ENCODE assay signal across 13 cellular contexts in the genomic region with DNA sequence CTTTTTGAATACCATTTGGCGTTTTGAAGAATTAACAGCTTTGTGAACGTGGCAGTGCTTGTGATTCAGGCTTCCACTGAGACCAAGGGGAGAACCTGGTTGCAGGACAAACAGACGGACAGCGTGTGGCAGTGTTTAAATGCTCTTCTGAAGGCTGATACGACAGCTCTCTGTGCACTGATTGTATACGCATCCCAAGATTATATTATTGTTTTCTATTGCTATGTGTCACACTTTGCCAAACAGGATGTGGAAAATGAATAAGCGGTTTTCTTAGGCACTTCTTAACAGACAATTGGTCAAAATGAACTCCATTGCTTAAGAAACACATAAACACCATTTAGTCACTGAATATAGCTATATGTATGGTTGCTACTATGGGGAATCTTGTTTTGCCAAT. TPM values are rescaled to one million over a fixed set of nuclear protein-coding genes. Genes with fewer than 3 reads are reported as not detected.
A peak's percentile ranks its signal among the peaks of the same experiment; 100 is the strongest.
DNase-seq lines count a peak whose midpoint lies in the region; ATAC-seq and TF ChIP-seq lines count a peak whose summit lies in the region.
"Not testable (repeated sequence)": the region's sequence is repeated elsewhere in the genome, so short reads cannot be mapped to it uniquely, and the experiment has no call there.
"Had no signal": no experiment of that assay in that cellular context is flagged by ENCODE, and none has a peak within 500 bp of the region (broad histone marks: within the 10 kb centered on the region; RNA-seq: fewer than 3 reads in every experiment).

No MANE protein-coding gene starts in this region.

- H3K79me2 ChIP-seq in Karpas-422 (ENCODE audit: low read length): not testable (repeated sequence)

- intact Hi-C loops in A673 (cut with micrococcal nuclease; ENCODE audit: unreplicated experiment): not testable (repeated sequence)
- intact Hi-C loops in natural killer cell (cut with micrococcal nuclease): loop anchor here (5.0 kb wide), 1 partner anchor 77 kb away; a partner anchor contains a TSS

- H3K4me1 Mint-ChIP-seq in activated T-cell treated with anti-CD3 and anti-CD28 coated beads, Interleukin-2, amount 50 U/mL, for 4 hours (ENCODE audit: low read depth): peaks cover 23% of the 10 kb centered on the region
- H3K4me1 Mint-ChIP-seq in central memory CD8-positive, alpha-beta T cell: peaks cover 20% of the 10 kb centered on the region
- H3K4me1 Mint-ChIP-seq in natural killer cell: peaks cover 0 to 18% of the 10 kb centered on the region in 2 donors

- H3K9me2 ChIP-seq in Karpas-422 (replicated peaks; ENCODE audit: insufficient read depth, low read length): not testable (repeated sequence)

- not testable (repeated sequence) for H3K36me3 ChIP-seq in A673 (ENCODE audit: insufficient read depth, low read length, poor library complexity, severe bottlenecking); Karpas-422 (ENCODE audit: insufficient read depth, low read length); RWPE2 (ENCODE audit: low read depth)

- not testable (repeated sequence) for H3K9me3 Mint-ChIP-seq in activated T-cell treated with anti-CD3 and anti-CD28 coated beads, Interleukin-2, amount 50 U/mL, for 4 hours; central memory CD8-positive, alpha-beta T cell; natural killer cell

- not testable (repeated sequence) for H3K27ac Mint-ChIP-seq in central memory CD8-positive, alpha-beta T cell (ENCODE audit: low read depth); natural killer cell

- DNase-seq in A673 (ENCODE audit: low spot score) (peak; percentile 36), ELF-1 (ENCODE audit: low read depth, low spot score) (peak; percentile 1), Karpas-422 (peak; percentile 41)
- DNase-seq in RWPE2 (ENCODE audit: low spot score); activated T-cell treated with anti-CD3 and anti-CD28 coated beads, Interleukin-2, amount 50 U/mL, for 4 hours; central memory CD8-positive, alpha-beta T cell (ENCODE audit: low spot score in 2 of 2); foreskin keratinocyte; natural killer cell: not testable (repeated sequence)

- CTCF ChIA-PET in A673 (lab: Charles Lee): not testable (repeated sequence)

- H3K27ac ChIP-seq in A673 (ENCODE audit: low read depth, low read length, poor library complexity, severe bottlenecking); Karpas-422 (ENCODE audit: low read length); RWPE2 (ENCODE audit: poor library complexity, severe bottlenecking); foreskin keratinocyte: not testable (repeated sequence)

- not testable (repeated sequence) for H3K4me1 ChIP-seq in A673 (ENCODE audit: insufficient read depth, low read length, poor library complexity, severe bottlenecking); Karpas-422 (ENCODE audit: low read length); RWPE2 (ENCODE audit: insufficient read depth, poor library complexity, severe bottlenecking); foreskin keratinocyte

- BruUV-seq in A673 (replicated peaks; lab: Mats Ljungman, UMichigan): not testable (repeated sequence)

- not testable (repeated sequence) for H3K9me3 ChIP-seq in A673 (ENCODE audit: low read depth, low read length, poor library complexity, severe bottlenecking); Karpas-422 (ENCODE audit: low read length); RWPE2 (ENCODE audit: severe bottlenecking)

- TF ChIP-seq CTCF in A673 (conservative IDR thresholded peaks at IDR 0.05; ENCODE audit: low read depth, low read length) (peak; percentile 38), RWPE2 (IDR thresholded peaks at IDR 0.05; ENCODE audit: poor library complexity, severe bottlenecking) (peak; percentile 20)
- not testable (repeated sequence) for TF ChIP-seq CTCF in foreskin keratinocyte (conservative IDR thresholded peaks at IDR 0.05); natural killer cell (IDR thresholded peaks at IDR 0.05)

- not testable (repeated sequence) for H3K9ac ChIP-seq in Karpas-422 (ENCODE audit: low read length)

- H2AFZ ChIP-seq in Karpas-422 (ENCODE audit: low read length): not testable (repeated sequence)

- H3K4me3 ChIP-seq in A673 (ENCODE audit: low read depth, low read length, poor library complexity, severe bottlenecking); Karpas-422 (ENCODE audit: low read length); RWPE2 (ENCODE audit: severe bottlenecking): not testable (repeated sequence)

- not testable (repeated sequence) for H3K4me3 Mint-ChIP-seq in activated T-cell treated with anti-CD3 and anti-CD28 coated beads, Interleukin-2, amount 50 U/mL, for 4 hours; central memory CD8-positive, alpha-beta T cell; natural killer cell

- POLR2A ChIA-PET in A673 (lab: Charles Lee; ENCODE audit: low non-redundant PET): not testable (repeated sequence)

- not testable (repeated sequence) for H3K27me3 Mint-ChIP-seq in activated T-cell treated with anti-CD3 and anti-CD28 coated beads, Interleukin-2, amount 50 U/mL, for 4 hours (ENCODE audit: low read depth); central memory CD8-positive, alpha-beta T cell; natural killer cell (ENCODE audit: low read depth in 2 of 2)

- H3K36me3 Mint-ChIP-seq in activated T-cell treated with anti-CD3 and anti-CD28 coated beads, Interleukin-2, amount 50 U/mL, for 4 hours (ENCODE audit: insufficient read depth); natural killer cell: not testable (repeated sequence)
- H3K36me3 Mint-ChIP-seq in central memory CD8-positive, alpha-beta T cell (ENCODE audit: insufficient read depth): peaks cover 16% of the 10 kb centered on the region

- H3K4me2 ChIP-seq in Karpas-422 (ENCODE audit: low read depth, low read length, poor library complexity, severe bottlenecking): not testable (repeated sequence)

- ATAC-seq in RWPE2 (ENCODE audit: low read depth): peak; percentile 88
- ATAC-seq in activated T-cell treated with anti-CD3 and anti-CD28 coated beads, Interleukin-2, amount 50 U/mL, for 4 hours: peak; percentile 58 to 65
- peak; percentile 91 for ATAC-seq in central memory CD8-positive, alpha-beta T cell (replicated peaks; ENCODE audit: extremely low read depth, poor library complexity, severe bottlenecking)
- peak; percentile 34 for ATAC-seq in foreskin keratinocyte
- peak; percentile 61 to 71 (median 63) for ATAC-seq in natural killer cell

- not testable (repeated sequence) for H4K20me1 ChIP-seq in Karpas-422 (ENCODE audit: insufficient read depth, low read depth, low read length)

- not testable (repeated sequence) for H3K27me3 ChIP-seq in A673 (replicated peaks; ENCODE audit: insufficient read depth, low read depth, low read length, poor library complexity); Karpas-422 (ENCODE audit: low read length); RWPE2 (ENCODE audit: insufficient read depth, poor library complexity, severe bottlenecking); foreskin keratinocyte

RNA-seq across cellular contexts. Expression of a gene that starts 12.5 kb away (rescaled TPM):
- total RNA-seq in A673 (2021) (not detected in 2 replicates), foreskin keratinocyte (not detected in 2 replicates), natural killer cell (under 1 TPM in 1 of 3 donors, not detected in 2; 0.21 TPM)
- 0.26 TPM in 1 of 2 replicates, not detected in the other for total RNA-seq in Karpas-422 (2014; rRNA removed; shearing (Covaris generic); ENCODE audit: low replicate concordance)
- total RNA-seq in activated T-cell treated with anti-CD3 and anti-CD28 coated beads, Interleukin-2, amount 50 U/mL, for 4 hours: not detected
- not detected in 2 replicates for polyA plus RNA-seq in foreskin keratinocyte
- total RNA-seq: cardiac septum; glomerular endothelial cell; H4; Right ventricle myocardium superior; T-helper 2 cell treated with Interferon-gamma antibody and Interleukin-4, amounts not matched to agents 100 ng/mL and 5 ng/mL, for 36 hours had no signal

RNA-seq across cellular contexts. Expression of a gene that starts 12.6 kb away (rescaled TPM):
- total RNA-seq in A673 (2021) (62.1 and 65.3 TPM in 2 replicates), foreskin keratinocyte (31.4 and 32.8 TPM in 2 replicates), natural killer cell (100 to 1,000 TPM; 473 to 602 (median 589) TPM)
- total RNA-seq in Karpas-422 (2014; rRNA removed; shearing (Covaris generic); ENCODE audit: low replicate concordance): 151 and 155 TPM in 2 replicates
- 10 to 100 TPM; 47.0 to 61.7 (median 53.4) TPM for total RNA-seq in activated T-cell treated with anti-CD3 and anti-CD28 coated beads, Interleukin-2, amount 50 U/mL, for 4 hours
- polyA plus RNA-seq in foreskin keratinocyte: 23.8 TPM in 2 replicates

RNA-seq across cellular contexts. Expression of a gene that starts 27.5 kb away (rescaled TPM):
- total RNA-seq in A673 (2021) (28.8 and 30.2 TPM in 2 replicates), foreskin keratinocyte (30.8 and 32.4 TPM in 2 replicates), natural killer cell (10 to 100 TPM; 67.9 to 92.2 (median 75.3) TPM)
- total RNA-seq in Karpas-422 (2014; rRNA removed; shearing (Covaris generic); ENCODE audit: low replicate concordance): 57.4 and 62.6 TPM in 2 replicates
- total RNA-seq in activated T-cell treated with anti-CD3 and anti-CD28 coated beads, Interleukin-2, amount 50 U/mL, for 4 hours: 10 to 100 TPM; 46.7 to 54.9 (median 52.2) TPM
- 32.6 and 33.7 TPM in 2 replicates for polyA plus RNA-seq in foreskin keratinocyte

Comparison
In these comparisons a context has a peak if more than half of its experiments do, and no peak if none do; other contexts are left out.
1. ATAC-seq: peak in every context shown above with its lines; median percentile 91 in central memory CD8-positive, alpha-beta T cell; 88 in RWPE2; 63 in natural killer cell; 62 in activated T-cell treated with anti-CD3 and anti-CD28 coated beads, Interleukin-2, amount 50 U/mL, for 4 hours; 34 in foreskin keratinocyte.